ENCODE assay signal across 8 cellular contexts in the genomic region with DNA sequence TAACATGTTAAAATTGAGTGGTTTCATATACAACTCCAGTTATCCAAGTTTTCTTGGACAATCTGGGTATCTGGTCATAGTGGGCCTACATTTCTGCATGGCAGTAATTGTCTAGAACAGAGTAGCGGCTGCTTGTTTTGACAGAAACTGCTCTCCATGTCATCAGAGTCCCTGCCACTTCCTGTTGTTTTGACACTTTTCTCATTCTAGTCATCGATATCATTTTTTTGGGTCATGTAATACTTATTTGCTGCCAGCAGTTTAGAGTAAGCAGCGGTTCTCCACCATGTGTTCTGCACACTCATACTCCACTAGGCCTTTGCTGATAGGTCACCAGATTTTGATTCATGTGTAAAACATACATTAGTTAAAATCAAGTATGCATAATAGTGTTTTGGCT.
DNase-seq lines count a peak whose midpoint lies in the region; ATAC-seq lines count a peak whose summit lies in the region.

No MANE protein-coding gene starts in this region.

- H3K4me3 Mint-ChIP-seq in naive thymus-derived CD8-positive, alpha-beta T cell: peak overlapping the region in 9 of 10 donors; percentile 4 to 50 (median 39)

- H3K9me3 Mint-ChIP-seq in naive thymus-derived CD8-positive, alpha-beta T cell: peaks cover 0 to 18% (median 4%) of the 10 kb centered on the region in 9 donors

- ATAC-seq in GM18909 (IDR thresholded peaks at IDR 0.05; ENCODE audit: poor library complexity, unreplicated experiment) (peak; percentile 79), HG02884 (IDR thresholded peaks at IDR 0.05; ENCODE audit: unreplicated experiment) (peak; percentile 55)
- peak; percentile 77 to 85 for ATAC-seq in naive thymus-derived CD8-positive, alpha-beta T cell

- H3K27me3 ChIP-seq in MG63: no peaks in the 10 kb centered on the region

- in situ Hi-C loops in KBM-7 (cut with MboI; ENCODE audit: low pct_unique_long_range_greater_than_20kb, low sequenced_read_pairs): no loop called here

- no peaks in the 10 kb centered on the region for H3K9me3 ChIP-seq in MG63

- POLR2A ChIA-PET in naive thymus-derived CD8-positive, alpha-beta T cell (lab: Charles Lee): interaction anchor here (0.8 to 1.4 kb wide), 3 partner anchors 23 to 92 kb away, joined by 3 read pairs; no protein-coding TSS in a partner anchor

- H3K36me3 Mint-ChIP-seq in naive thymus-derived CD8-positive, alpha-beta T cell: peaks cover 18 to 23% (median 20%) of the 10 kb centered on the region in 3 donors

- H3K27ac Mint-ChIP-seq in naive thymus-derived CD8-positive, alpha-beta T cell: peak overlapping the region in 9 of 10 donors; percentile 75 to 98 (median 91)

- H3K27me3 Mint-ChIP-seq in naive thymus-derived CD8-positive, alpha-beta T cell: no peaks in the 10 kb centered on the region

- H3K4me3 ChIP-seq in MG63: no peak overlapping the region

- no peaks in the 10 kb centered on the region for H3K36me3 ChIP-seq in MG63

- peak; percentile 25 to 28 for DNase-seq in activated CD4-positive, alpha-beta T cell treated with anti-CD3 and anti-CD28 coated beads for 4 hours
- DNase-seq in naive thymus-derived CD8-positive, alpha-beta T cell: peak in 5 of 10 donors; percentile 26 to 70 (median 56)
- DNase-seq in MG63 (no peak), foreskin melanocyte (no peak), amniotic stem cell (lab: John Stamatoyannopoulos, UW) (no peak), KBM-7 (no peak)

- peaks cover 30 to 83% (median 70%) of the 10 kb centered on the region in 4 donors for H3K4me1 Mint-ChIP-seq in naive thymus-derived CD8-positive, alpha-beta T cell

Comparison
In these comparisons a context has a peak if more than half of its experiments do, and no peak if none do; other contexts are left out.
1. DNase-seq: peak in activated CD4-positive, alpha-beta T cell treated with anti-CD3 and anti-CD28 coated beads for 4 hours (2 of 2); none in MG63 (single experiment), foreskin melanocyte (single experiment), amniotic stem cell (single experiment) and KBM-7 (single experiment).
2. Peak in every context shown above with its lines, with median percentiles within 50 percentile points of each other: ATAC-seq.